8 cellular contexts compared by ENCODE assay signal in genomic region chr4:40238700-40239548, GRCh38. TPM values are rescaled to one million over a fixed set of nuclear protein-coding genes. Genes with fewer than 3 reads are reported as not detected.
DNase-seq lines count a peak whose midpoint lies in the region; ATAC-seq and TF ChIP-seq lines count a peak whose summit lies in the region.

No MANE protein-coding gene starts in this region.

- H3K27me3 Mint-ChIP-seq in IgD-negative memory B cell: no peaks in the 10 kb centered on the region
- no peaks in the 10 kb centered on the region for H3K27me3 Mint-ChIP-seq in activated CD4-positive, alpha-beta T cell treated with anti-CD3 and anti-CD28 coated beads, Interleukin-2, amount 10 ng/mL, durations not matched to agents 7 days and 5 days
- no peaks in the 10 kb centered on the region for H3K27me3 Mint-ChIP-seq in endodermal cell (ENCODE audit: insufficient read depth)

- no peaks in the 10 kb centered on the region for H3K27me3 ChIP-seq in endodermal cell (ENCODE audit: control insufficient read depth, insufficient read depth, low read length, poor library complexity, severe bottlenecking)

- no peak overlapping the region for H3K9ac ChIP-seq in endodermal cell (ENCODE audit: extremely low read depth, low read length, poor library complexity, severe bottlenecking)

- WGBS in endodermal cell (ENCODE audit: insufficient coverage in 1 of 2, insufficient read length in 1 of 2), 2 experiments: 95 to 97% methylated on average over 12 of the region's 12 CpGs

- peak overlapping the region in 3 of 4 donors; percentile 28 to 74 (median 40) for H3K4me3 Mint-ChIP-seq in IgD-negative memory B cell
- H3K4me3 Mint-ChIP-seq in activated CD4-positive, alpha-beta T cell treated with anti-CD3 and anti-CD28 coated beads, Interleukin-2, amount 10 ng/mL, durations not matched to agents 7 days and 5 days: peak overlapping the region; percentile 58
- H3K4me3 Mint-ChIP-seq in endodermal cell: no peak overlapping the region

- no peaks in the 10 kb centered on the region for H3K9me3 ChIP-seq in endodermal cell (ENCODE audit: control insufficient read depth, low read length)

- no peaks in the 10 kb centered on the region for H3K36me3 ChIP-seq in endodermal cell (ENCODE audit: control insufficient read depth, insufficient read depth, low read length)

- no peak overlapping the region for H3K27ac ChIP-seq in endodermal cell (ENCODE audit: low read depth, low read length)

- H3K27ac Mint-ChIP-seq in IgD-negative memory B cell (peak overlapping the region; percentile 83 to 89 (median 84)), endodermal cell (peak overlapping the region; percentile 11)
- peak overlapping the region; percentile 81 for H3K27ac Mint-ChIP-seq in activated CD4-positive, alpha-beta T cell treated with anti-CD3 and anti-CD28 coated beads, Interleukin-2, amount 10 ng/mL, durations not matched to agents 7 days and 5 days

- H3K36me3 Mint-ChIP-seq in IgD-negative memory B cell (peaks cover 11% of the 10 kb centered on the region), endodermal cell (ENCODE audit: low read depth) (peaks cover 9% of the 10 kb centered on the region)
- H3K36me3 Mint-ChIP-seq in activated CD4-positive, alpha-beta T cell treated with anti-CD3 and anti-CD28 coated beads, Interleukin-2, amount 10 ng/mL, durations not matched to agents 7 days and 5 days (ENCODE audit: low read depth): peaks cover 87% of the 10 kb centered on the region

- H3K4me1 ChIP-seq in endodermal cell (ENCODE audit: control insufficient read depth, insufficient read depth, low read length): no peaks in the 10 kb centered on the region

- no peak for TF ChIP-seq CTCF in endodermal cell (conservative IDR thresholded peaks at IDR 0.05)

- peak; percentile 83 for DNase-seq in activated CD4-positive, alpha-beta T cell treated with anti-CD3 and anti-CD28 coated beads, Interleukin-2, amount 10 ng/mL, durations not matched to agents 7 days and 5 days
- DNase-seq in endodermal cell (no peak), dermis blood vessel endothelial cell (no peak), COLO668 (lab: John Stamatoyannopoulos, UW; ENCODE audit: unreplicated experiment) (no peak), HK-2 (ENCODE audit: unreplicated experiment) (no peak)
- DNase-seq in stimulated activated CD8-positive, alpha-beta memory T cell treated with anti-CD3 and anti-CD28 coated beads, Interleukin-15, amount 100 ng/mL, for 48 hours (ENCODE audit: low read depth in 2 of 2): peak; percentile 67 to 78

- no peak overlapping the region for H3K4me3 ChIP-seq in endodermal cell (ENCODE audit: low read length)

- no peaks in the 10 kb centered on the region for H3K9me3 Mint-ChIP-seq in IgD-negative memory B cell
- no peaks in the 10 kb centered on the region for H3K9me3 Mint-ChIP-seq in activated CD4-positive, alpha-beta T cell treated with anti-CD3 and anti-CD28 coated beads, Interleukin-2, amount 10 ng/mL, durations not matched to agents 7 days and 5 days
- H3K9me3 Mint-ChIP-seq in endodermal cell: no peaks in the 10 kb centered on the region

- peaks cover 45 to 61% (median 55%) of the 10 kb centered on the region in 3 donors for H3K4me1 Mint-ChIP-seq in IgD-negative memory B cell
- H3K4me1 Mint-ChIP-seq in activated CD4-positive, alpha-beta T cell treated with anti-CD3 and anti-CD28 coated beads, Interleukin-2, amount 10 ng/mL, durations not matched to agents 7 days and 5 days: peaks cover 91% of the 10 kb centered on the region
- no peaks in the 10 kb centered on the region for H3K4me1 Mint-ChIP-seq in endodermal cell

- POLR2A ChIA-PET in activated CD4-positive, alpha-beta T cell treated with anti-CD3 and anti-CD28 coated beads, Interleukin-2, amount 10 ng/mL, durations not matched to agents 7 days and 5 days (lab: Charles Lee): interaction anchor here (0.7 kb wide), 1 partner anchor 180 kb away, joined by 3 read pairs; no protein-coding TSS in a partner anchor

- CTCF ChIA-PET in activated CD4-positive, alpha-beta T cell treated with anti-CD3 and anti-CD28 coated beads, Interleukin-2, amount 10 ng/mL, durations not matched to agents 7 days and 5 days (lab: Charles Lee): interaction anchor here (0.8 to 4.2 kb wide), 8 partner anchors 8 to 78 kb away, joined by 3 to 21 read pairs (median 4); no protein-coding TSS in a partner anchor

- ATAC-seq in GM19023 (IDR thresholded peaks at IDR 0.05; ENCODE audit: unreplicated experiment): no peak

RNA-seq across cellular contexts. Expression of gene RHOH, which starts 42.1 kb away (rescaled TPM):
- polyA plus RNA-seq in IgD-negative memory B cell: 255 TPM
- total RNA-seq in activated CD4-positive, alpha-beta T cell treated with anti-CD3 and anti-CD28 coated beads, Interleukin-2, amount 10 ng/mL, durations not matched to agents 7 days and 5 days: 100 to 1,000 TPM; 134 to 137 TPM
- total RNA-seq in endodermal cell (1 to 10 TPM; 2.9 to 9.4 TPM), dermis blood vessel endothelial cell (0.17 and 0.65 TPM in 2 replicates)
- 0.36 TPM for polyA plus RNA-seq in endodermal cell (2013, experiment 1 of 2)
- 0.54 TPM for polyA plus RNA-seq in endodermal cell (2013, experiment 2 of 2)

Comparison
In these comparisons a context has a peak if more than half of its experiments do, and no peak if none do; other contexts are left out.
1. H3K27ac Mint-ChIP-seq: peak in every context shown above with its lines; median percentile 84 in IgD-negative memory B cell; 81 in activated CD4-positive, alpha-beta T cell treated with anti-CD3 and anti-CD28 coated beads, Interleukin-2, amount 10 ng/mL, durations not matched to agents 7 days and 5 days; 11 in endodermal cell.
2. DNase-seq: peak in activated CD4-positive, alpha-beta T cell treated with anti-CD3 and anti-CD28 coated beads, Interleukin-2, amount 10 ng/mL, durations not matched to agents 7 days and 5 days (single experiment) and stimulated activated CD8-positive, alpha-beta memory T cell treated with anti-CD3 and anti-CD28 coated beads, Interleukin-15, amount 100 ng/mL, for 48 hours (2 of 2); none in endodermal cell (single experiment), dermis blood vessel endothelial cell (single experiment), COLO668 (single experiment) and HK-2 (single experiment).
3. RNA of gene RHOH, which starts 42.1 kb away (total RNA-seq): 134 to 137 TPM in activated CD4-positive, alpha-beta T cell treated with anti-CD3 and anti-CD28 coated beads, Interleukin-2, amount 10 ng/mL, durations not matched to agents 7 days and 5 days; 2.9 to 9.4 TPM in endodermal cell and 0.17 to 0.65 TPM in dermis blood vessel endothelial cell; every median in the first group is over 10 times any median in the second.